In genomic region chr1:234608720-234609527, GRCh38 we compare ENCODE assay signal across 2 cellular contexts.
TF ChIP-seq lines count a peak whose summit lies in the region.

No MANE protein-coding gene starts in this region.

TF ChIP-seq in A549, 52 proteins besides CTCF, POLR2A, EP300 and RAD21 (continued from another document):
- TF ChIP-seq HES2 (IDR thresholded peaks at IDR 0.05) (no peak), FOSB (CRISPR knock-in tag; IDR thresholded peaks at IDR 0.05) (no peak), ESRRA (IDR thresholded peaks at IDR 0.05; ENCODE audit: borderline replicate concordance, low read length) (no peak), PHF8 (IDR thresholded peaks at IDR 0.05; ENCODE audit: borderline replicate concordance, low read depth) (peak; percentile 55), GATA3 (IDR thresholded peaks at IDR 0.05; ENCODE audit: borderline replicate concordance) (peak; percentile 22; the same call in 1 of the 2 replicates), FOSL2 (IDR thresholded peaks at IDR 0.05) (no peak), FOSL2 (CRISPR knock-in tag; IDR thresholded peaks at IDR 0.05) (no peak), HOXA7 (CRISPR knock-in tag; IDR thresholded peaks at IDR 0.05) (no peak)

TF ChIP-seq in GM23338, 12 proteins besides CTCF, POLR2A, EP300 and RAD21 (continued from another document):
- TF ChIP-seq ZNF462 (CRISPR knock-in tag; IDR thresholded peaks at IDR 0.05) = no peak
